8 cellular contexts compared by ENCODE assay signal in genomic region chr3:177144922-177145321, GRCh38. TPM values are rescaled to one million over a fixed set of nuclear protein-coding genes. Genes with fewer than 3 reads are reported as not detected.
DNase-seq lines count a peak whose midpoint lies in the region; ATAC-seq, FAIRE-seq and TF ChIP-seq lines count a peak whose summit lies in the region.

No MANE protein-coding gene starts in this region.

- H3K4me2 ChIP-seq in A549 = 0 out of 3 replicates have a peak overlapping the region, but pooled peaks have one; percentile 28

- peak overlapping the region; percentile 67 for H3K27ac Mint-ChIP-seq in activated naive CD8-positive, alpha-beta T cell treated with anti-CD3 and anti-CD28 coated beads, Interleukin-2, amount 10 ng/mL, durations not matched to agents 7 days and 5 days

- no peak for TF ChIP-seq CTCF in A549 (IDR thresholded peaks at IDR 0.05)

- intact Hi-C loops in posterior vena cava (cut with DNase I) = no loop called here

- H3K4me1 ChIP-seq in A549 = peaks cover 46% of the 10 kb centered on the region

- no peak for TF ChIP-seq RAD21 in A549 (conservative IDR thresholded peaks at IDR 0.05 in 1 of 2, IDR thresholded peaks at IDR 0.05 in 1 of 2)

- TF ChIP-seq EP300 in A549 (IDR thresholded peaks at IDR 0.05) = no peak

- H3K36me3 Mint-ChIP-seq in activated naive CD8-positive, alpha-beta T cell treated with anti-CD3 and anti-CD28 coated beads, Interleukin-2, amount 10 ng/mL, durations not matched to agents 7 days and 5 days = peaks cover 10% of the 10 kb centered on the region

- no peak overlapping the region for H3K4me3 ChIP-seq in A549

- TF ChIP-seq POLR2A in A549 (IDR thresholded peaks at IDR 0.05; ENCODE audit: low read length) = no peak

- FAIRE-seq in A549 (lab: Jason Lieb, UNC) = no peak

- POLR2A ChIA-PET in A549 (lab: Yijun Ruan, JAX) = no interaction called here
- POLR2A ChIA-PET in activated naive CD8-positive, alpha-beta T cell treated with anti-CD3 and anti-CD28 coated beads, Interleukin-2, amount 10 ng/mL, durations not matched to agents 7 days and 5 days (lab: Charles Lee) = interaction anchor here (1.8 kb wide), 1 partner anchor 52 kb away, joined by 8 read pairs; the partner anchor contains the start of gene TBL1XR1

- CTCF ChIA-PET in A549 (lab: Yijun Ruan, JAX) = no interaction called here

- WGBS in A549 (ENCODE audit: missing lambda C conversion rate) = 60% methylated on average over 3 of the region's 3 CpGs

- H3K27ac ChIP-seq in A549 = no peak overlapping the region

- H3K9me3 ChIP-seq in A549 = no peaks in the 10 kb centered on the region

- DNase-seq in A549 (ENCODE audit: low read depth in 1 of 2, low spot score in 1 of 2) (no peak), posterior vena cava (ENCODE audit: low spot score) (no peak), SHP77 (lab: John Stamatoyannopoulos, UW) (no peak)
- no peak for DNase-seq in activated naive CD8-positive, alpha-beta T cell treated with anti-CD3 and anti-CD28 coated beads, Interleukin-2, amount 10 ng/mL, durations not matched to agents 7 days and 5 days
- DNase-seq in stimulated activated CD4-positive, alpha-beta T cell treated with anti-CD3 and anti-CD28 coated beads, Interleukin-4, amount 100 ng/mL, for 24 hours = no peak

- H3K4me1 Mint-ChIP-seq in activated naive CD8-positive, alpha-beta T cell treated with anti-CD3 and anti-CD28 coated beads, Interleukin-2, amount 10 ng/mL, durations not matched to agents 7 days and 5 days = peaks cover 42% of the 10 kb centered on the region

- no peaks in the 10 kb centered on the region for H3K27me3 Mint-ChIP-seq in activated naive CD8-positive, alpha-beta T cell treated with anti-CD3 and anti-CD28 coated beads, Interleukin-2, amount 10 ng/mL, durations not matched to agents 7 days and 5 days

- ATAC-seq in A549 = no peak
- peak; percentile 72 for ATAC-seq in GM18873 (IDR thresholded peaks at IDR 0.05; ENCODE audit: low FRiP score, unreplicated experiment)
- ATAC-seq in HG03342 (IDR thresholded peaks at IDR 0.05; ENCODE audit: unreplicated experiment) = peak; percentile 66
- peak; percentile 61 for ATAC-seq in activated naive CD8-positive, alpha-beta T cell treated with anti-CD3 and anti-CD28 coated beads, Interleukin-2, amount 10 ng/mL, durations not matched to agents 7 days and 5 days (ENCODE audit: low read depth)
- ATAC-seq in GM19397 (IDR thresholded peaks at IDR 0.05; ENCODE audit: unreplicated experiment) = no peak

- H3K9me3 Mint-ChIP-seq in activated naive CD8-positive, alpha-beta T cell treated with anti-CD3 and anti-CD28 coated beads, Interleukin-2, amount 10 ng/mL, durations not matched to agents 7 days and 5 days = no peaks in the 10 kb centered on the region

- peak overlapping the region; percentile 47 for H3K4me3 Mint-ChIP-seq in activated naive CD8-positive, alpha-beta T cell treated with anti-CD3 and anti-CD28 coated beads, Interleukin-2, amount 10 ng/mL, durations not matched to agents 7 days and 5 days

TF ChIP-seq in A549, 52 proteins besides CTCF, POLR2A, EP300 and RAD21:
- TF ChIP-seq CHD2 (IDR thresholded peaks at IDR 0.05; ENCODE audit: low read length, partially characterized antibody) = no peak
- no peak for TF ChIP-seq EHF (CRISPR knock-in tag; IDR thresholded peaks at IDR 0.05)
- TF ChIP-seq RNF2 (IDR thresholded peaks at IDR 0.05; ENCODE audit: borderline replicate concordance, low read depth) = no peak
- no peak for TF ChIP-seq SREBF2 (IDR thresholded peaks at IDR 0.05)

RNA-seq across cellular contexts. Expression of gene TBL1XR1, which starts 52.4 kb away (rescaled TPM):
- 106 and 125 TPM in 2 replicates for polyA plus RNA-seq in A549 (2011; rRNA removed)
- 13.1 and 15.8 TPM in 2 replicates for polyA plus RNA-seq in A549 (2012; cell fraction: cytosol; rRNA removed)
- polyA plus RNA-seq in A549 (2012; cell fraction: nucleus; rRNA removed) = 6.9 and 11.2 TPM in 2 replicates
- 30.9 to 41.4 TPM (median 40.6 TPM) in 3 replicates for polyA plus RNA-seq in A549 (2017; fragmentation: RNase III; extraction: RNeasy Plus Mini Kit Qiagen cat#74134 plus additional on column Dnase treatment)
- polyA minus RNA-seq in A549 (2011; rRNA and poly(A)+ RNA removed) = 298 and 417 TPM in 2 replicates
- 100 to 1,000 TPM; 176 TPM for total RNA-seq in activated naive CD8-positive, alpha-beta T cell treated with anti-CD3 and anti-CD28 coated beads, Interleukin-2, amount 10 ng/mL, durations not matched to agents 7 days and 5 days
- 100 to 1,000 TPM; 126 to 146 TPM for total RNA-seq in posterior vena cava

Comparison
In these comparisons a context has a peak if more than half of its experiments do, and no peak if none do; other contexts are left out.
1. ATAC-seq: peak in GM18873 (single experiment), HG03342 (single experiment) and activated naive CD8-positive, alpha-beta T cell treated with anti-CD3 and anti-CD28 coated beads, Interleukin-2, amount 10 ng/mL, durations not matched to agents 7 days and 5 days (single experiment); none in A549 (0 of 2) and GM19397 (single experiment).